In the genomic region with DNA sequence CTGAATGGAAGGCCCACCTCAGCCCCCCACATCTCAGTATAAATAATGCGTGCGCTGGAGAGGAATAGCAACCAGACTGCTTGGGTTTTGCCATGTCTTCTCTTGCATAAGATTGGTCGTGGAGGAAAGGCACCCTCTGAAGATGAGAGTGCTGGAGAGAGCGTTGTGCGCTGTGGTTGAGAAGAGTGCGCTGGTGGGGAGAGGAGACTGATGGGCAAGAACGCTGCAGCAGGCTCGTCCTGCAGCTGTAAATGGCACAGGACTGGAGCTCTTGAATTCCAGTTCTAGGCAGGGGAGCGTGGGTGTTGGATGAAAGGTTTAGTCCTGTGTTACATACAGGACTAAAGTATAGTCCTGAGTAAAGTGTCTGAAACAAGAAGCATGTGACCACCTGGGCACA, we compare ENCODE assay signal across 14 cellular contexts. TPM values are rescaled to one million over a fixed set of nuclear protein-coding genes. Genes with fewer than 3 reads are reported as not detected.
A peak's percentile ranks its signal among the peaks of the same experiment; 100 is the strongest.
DNase-seq lines count a peak whose midpoint lies in the region; ATAC-seq and TF ChIP-seq lines count a peak whose summit lies in the region.
"Had no signal": no experiment of that assay in that cellular context is flagged by ENCODE, and none has a peak within 500 bp of the region (broad histone marks: within the 10 kb centered on the region; RNA-seq: fewer than 3 reads in every experiment).

No MANE protein-coding gene starts in this region.

- 74% methylated on average over 9 of the region's 9 CpGs for WGBS in hepatocyte (ENCODE audit: low lambda C conversion rate, missing lambda C conversion rate)
- WGBS in prostate gland: 73% methylated on average over 9 of the region's 9 CpGs

- H3K27me3 ChIP-seq in ascending aorta: no peaks in the 10 kb centered on the region
- H3K27me3 ChIP-seq in hepatocyte: no peaks in the 10 kb centered on the region
- no peaks in the 10 kb centered on the region for H3K27me3 ChIP-seq in prostate gland (replicated peaks; ENCODE audit: insufficient read depth)

- H3K27ac ChIP-seq in ascending aorta: peak overlapping the region; percentile 70 to 72
- peak overlapping the region; percentile 87 for H3K27ac ChIP-seq in hepatocyte
- H3K27ac ChIP-seq in prostate gland: peak overlapping the region; percentile 60 to 65
- no peak overlapping the region for H3K27ac ChIP-seq in OCI-LY7 (ENCODE audit: low read depth, low read length, poor library complexity, severe bottlenecking)

- peaks cover 56% of the 10 kb centered on the region for H3K36me3 Mint-ChIP-seq in HFFc6 (ENCODE audit: low read depth)

- peak overlapping the region; percentile 53 for H3K4me3 Mint-ChIP-seq in HFFc6
- H3K4me3 Mint-ChIP-seq: activated naive CD8-positive, alpha-beta T cell had no signal

- no peaks in the 10 kb centered on the region; the same call in 1 of the 2 replicates for H3K27me3 Mint-ChIP-seq in HFFc6 (ENCODE audit: insufficient read depth)
- H3K27me3 Mint-ChIP-seq: activated naive CD8-positive, alpha-beta T cell had no signal

- peaks cover 22 to 49% of the 10 kb centered on the region in 2 donors for H3K36me3 ChIP-seq in ascending aorta
- H3K36me3 ChIP-seq in hepatocyte (replicated peaks; ENCODE audit: insufficient read depth, low read depth): no peaks in the 10 kb centered on the region
- no peaks in the 10 kb centered on the region for H3K36me3 ChIP-seq in prostate gland
- H3K36me3 ChIP-seq in OCI-LY7 (ENCODE audit: insufficient read depth, low read length): peaks cover 91% of the 10 kb centered on the region

- CTCF ChIA-PET in OCI-LY7 (lab: Charles Lee; ENCODE audit: unreplicated experiment): no interaction called here

- H3K4me1 ChIP-seq in ascending aorta: peaks cover 12 to 17% of the 10 kb centered on the region in 2 donors
- H3K4me1 ChIP-seq in hepatocyte (ENCODE audit: insufficient read depth): peaks cover 23% of the 10 kb centered on the region
- peaks cover 19% of the 10 kb centered on the region for H3K4me1 ChIP-seq in prostate gland (replicated peaks)
- no peaks in the 10 kb centered on the region for H3K4me1 ChIP-seq in OCI-LY7 (ENCODE audit: insufficient read depth, low read length, poor library complexity, severe bottlenecking)

- POLR2A ChIA-PET in OCI-LY7 (lab: Charles Lee): no interaction called here

- H3K79me2 ChIP-seq in hepatocyte (peaks cover 37% of the 10 kb centered on the region), OCI-LY7 (ENCODE audit: insufficient read depth, low read depth, low read length) (peaks cover 21% of the 10 kb centered on the region)

- no peak for ATAC-seq in HG03342 (IDR thresholded peaks at IDR 0.05; ENCODE audit: unreplicated experiment)
- no peak for ATAC-seq in GM21529 (IDR thresholded peaks at IDR 0.05; ENCODE audit: unreplicated experiment)

- TF ChIP-seq POLR2A in prostate gland (IDR thresholded peaks at IDR 0.05): no peak

- TF ChIP-seq CTCF in HFFc6 (IDR thresholded peaks at IDR 0.05): no peak
- TF ChIP-seq CTCF in ascending aorta (IDR thresholded peaks at IDR 0.05): no peak
- no peak for TF ChIP-seq CTCF in hepatocyte (IDR thresholded peaks at IDR 0.05; ENCODE audit: poor library complexity)
- TF ChIP-seq CTCF in prostate gland (IDR thresholded peaks at IDR 0.05): no peak
- TF ChIP-seq CTCF in OCI-LY7 (conservative IDR thresholded peaks at IDR 0.05; ENCODE audit: low read length): no peak

- intact Hi-C loops in ascending aorta (cut with DNase I) (no loop called here), prostate gland (cut with DNase I) (no loop called here), OCI-LY7 (cut with micrococcal nuclease; ENCODE audit: unreplicated experiment) (no loop called here)

- no peak overlapping the region for H2AFZ ChIP-seq in hepatocyte
- no peak overlapping the region for H2AFZ ChIP-seq in OCI-LY7 (ENCODE audit: low read length)

- H3K4me2 ChIP-seq in hepatocyte (peak overlapping the region; percentile 59), OCI-LY7 (ENCODE audit: low read length) (no peak overlapping the region)

- H3K9me2 ChIP-seq in hepatocyte (replicated peaks; ENCODE audit: insufficient read depth) (no peaks in the 10 kb centered on the region), OCI-LY7 (ENCODE audit: insufficient read depth, low read length) (no peaks in the 10 kb centered on the region)

- BruUV-seq in OCI-LY7 (replicated peaks; lab: Mats Ljungman, UMichigan): no TSS peak

- peaks cover 51% of the 10 kb centered on the region for H3K4me1 Mint-ChIP-seq in HFFc6 (ENCODE audit: low read depth)

- H3K4me3 ChIP-seq in ascending aorta (no peak overlapping the region), hepatocyte (no peak overlapping the region), prostate gland (no peak overlapping the region), OCI-LY7 (ENCODE audit: low read depth, low read length, poor library complexity, severe bottlenecking) (no peak overlapping the region)

- no peaks in the 10 kb centered on the region for H3K9me3 ChIP-seq in ascending aorta
- no peaks in the 10 kb centered on the region for H3K9me3 ChIP-seq in hepatocyte (ENCODE audit: low read depth)
- H3K9me3 ChIP-seq in prostate gland: no peaks in the 10 kb centered on the region
- H3K9me3 ChIP-seq in OCI-LY7 (ENCODE audit: low read length): no peaks in the 10 kb centered on the region

- no peaks in the 10 kb centered on the region for H3K9me3 Mint-ChIP-seq in HFFc6

- DNase-seq in HFFc6: no peak
- no peak for DNase-seq in ascending aorta (ENCODE audit: low spot score in 2 of 2)
- no peak for DNase-seq in hepatocyte (ENCODE audit: low spot score)
- DNase-seq in prostate gland (ENCODE audit: low spot score): no peak
- no peak for DNase-seq in C1 segment of cervical spinal cord (lab: John Stamatoyannopoulos, UW)
- DNase-seq in OCI-LY7 (ENCODE audit: low spot score): no peak
- DNase-seq: activated CD8-positive, alpha-beta memory T cell treated with anti-CD3 and anti-CD28 coated beads for 24 hours; DMS53; mammary epithelial cell; stimulated activated CD4-positive, alpha-beta T cell treated with anti-CD3 and anti-CD28 coated beads, Interleukin-4, amount 100 ng/mL, for 1 hour; T1000 had no signal

- peak overlapping the region; percentile 94 for H3K27ac Mint-ChIP-seq in HFFc6
- H3K27ac Mint-ChIP-seq: activated naive CD8-positive, alpha-beta T cell had no signal

- no peaks in the 10 kb centered on the region for H4K20me1 ChIP-seq in hepatocyte (ENCODE audit: insufficient read depth, poor library complexity, severe bottlenecking)
- H4K20me1 ChIP-seq in OCI-LY7 (ENCODE audit: insufficient read depth, low read length): 0 out of 2 replicates have a peak, but pooled peaks cover 6% of the 10 kb centered on the region

RNA-seq across cellular contexts. Expression of gene RPRD1B, which starts 51.5 kb away (rescaled TPM):
- 10 to 100 TPM; 15.9 to 20.2 (median 19.2) TPM for total RNA-seq in HFFc6 (2021; fragmentation: NEBNext Ultra II Directional; extraction: Animal tissue kit (Norgen Biotek cat#: 25700))
- total RNA-seq in ascending aorta: 16.4 TPM
- total RNA-seq in hepatocyte: 26.8 and 28.0 TPM in 2 replicates
- polyA plus RNA-seq in hepatocyte: 16.5 and 18.5 TPM in 2 replicates
- 10 to 100 TPM; 21.9 to 27.5 TPM for total RNA-seq in prostate gland
- 45.6 and 52.3 TPM in 2 replicates for total RNA-seq in OCI-LY7 (2014; rRNA removed; shearing (Covaris generic))
- 67.3 and 67.9 TPM in 2 replicates for total RNA-seq in OCI-LY7 (2022)

RNA-seq across cellular contexts. Expression of gene TTI1, which starts 51.8 kb away (rescaled TPM):
- total RNA-seq in HFFc6 (2021; fragmentation: NEBNext Ultra II Directional; extraction: Animal tissue kit (Norgen Biotek cat#: 25700)): 10 to 100 TPM; 11.8 to 17.9 (median 14.1) TPM
- total RNA-seq in ascending aorta (18.0 TPM), hepatocyte (15.1 and 15.7 TPM in 2 replicates), prostate gland (10 to 100 TPM; 14.8 to 26.2 TPM), OCI-LY7 (2022) (26.5 and 28.7 TPM in 2 replicates)
- polyA plus RNA-seq in hepatocyte: 12.6 and 15.1 TPM in 2 replicates
- 20.2 and 22.4 TPM in 2 replicates for total RNA-seq in OCI-LY7 (2014; rRNA removed; shearing (Covaris generic))
